7 cellular contexts compared by ENCODE assay signal in the genomic region with DNA sequence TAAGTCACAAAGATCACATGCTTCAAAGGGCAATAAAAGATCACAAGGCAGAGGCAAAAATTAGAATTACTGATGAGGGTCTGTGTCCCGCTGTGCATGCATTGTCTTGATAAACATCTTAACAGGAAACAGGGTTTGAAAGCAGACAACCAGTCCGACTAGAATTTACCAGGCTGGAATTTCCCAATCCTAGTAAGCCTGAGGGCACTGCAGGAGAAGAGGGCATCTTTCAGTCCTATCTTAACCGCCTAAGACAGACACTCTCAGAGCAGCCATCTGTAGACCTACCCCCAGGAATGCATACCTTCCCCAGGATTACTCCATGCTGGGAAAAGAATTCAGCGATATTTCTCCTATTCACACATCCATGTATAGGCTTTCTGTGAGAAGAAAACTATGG.
A peak's percentile ranks its signal among the peaks of the same experiment; 100 is the strongest.
DNase-seq lines count a peak whose midpoint lies in the region; ATAC-seq and TF ChIP-seq lines count a peak whose summit lies in the region.
"Not testable (repeated sequence)": the region's sequence is repeated elsewhere in the genome, so short reads cannot be mapped to it uniquely, and the experiment has no call there.

No MANE protein-coding gene starts in this region.

- peaks cover 39% of the 10 kb centered on the region for H3K4me1 Mint-ChIP-seq in WTC11

- peaks cover 22% of the 10 kb centered on the region for H3K9me3 Mint-ChIP-seq in WTC11

- H3K79me2 ChIP-seq in trophoblast cell (ENCODE audit: control insufficient read depth, insufficient read depth, low read length, poor library complexity): not testable (repeated sequence)

- not testable (repeated sequence) for H3K23ac ChIP-seq in trophoblast cell (ENCODE audit: low read length)

- H3K36me3 ChIP-seq in SK-N-MC (ENCODE audit: insufficient read depth, low read length); iPS DF 6.9 (ENCODE audit: control insufficient read depth, insufficient read depth, low read length); trophoblast cell (ENCODE audit: control insufficient read depth in 1 of 2, insufficient read depth in 2 of 2, low read length in 2 of 2): not testable (repeated sequence)

- not testable (repeated sequence) for H3K9ac ChIP-seq in SK-N-MC (ENCODE audit: insufficient read length); trophoblast cell (ENCODE audit: low read length)

- POLR2A ChIA-PET in WTC11 (lab: Charles Lee): not testable (repeated sequence)

- H2AK5ac ChIP-seq in trophoblast cell (ENCODE audit: low read length): not testable (repeated sequence)

- TF ChIP-seq CTCF in WTC11 (IDR thresholded peaks at IDR 0.05); foreskin keratinocyte (conservative IDR thresholded peaks at IDR 0.05): not testable (repeated sequence)

- not testable (repeated sequence) for H3K4ac ChIP-seq in trophoblast cell (ENCODE audit: low read depth, low read length)

- not testable (repeated sequence) for H3K18ac ChIP-seq in trophoblast cell (ENCODE audit: low read length)

- no CpG with 5 or more reads among the region's 4 CpGs for WGBS in iPS DF 6.9 (ENCODE audit: insufficient coverage, insufficient read length)
- no CpG with 5 or more reads among the region's 4 CpGs for WGBS in trophoblast cell (ENCODE audit: extremely low coverage, insufficient coverage, insufficient read length)

- not testable (repeated sequence) for H3K14ac ChIP-seq in trophoblast cell (ENCODE audit: low read length)

- H3K4me3 ChIP-seq in SK-N-MC: peak overlapping the region; percentile 10; the same call in 1 of the 2 replicates
- not testable (repeated sequence) for H3K4me3 ChIP-seq in iPS DF 6.9 (ENCODE audit: low read length); trophoblast cell (ENCODE audit: low read depth, low read length)

- not testable (repeated sequence) for H3K4me2 ChIP-seq in trophoblast cell (ENCODE audit: low read length)

- H3K4me3 Mint-ChIP-seq in WTC11: not testable (repeated sequence)

- not testable (repeated sequence) for H4K91ac ChIP-seq in trophoblast cell (ENCODE audit: low read depth, low read length)

- CTCF ChIA-PET in WTC11 (lab: Charles Lee): not testable (repeated sequence)

- H3K27ac Mint-ChIP-seq in WTC11: 0 out of 2 replicates have a peak overlapping the region, but pooled peaks have one; percentile 67

- H3K4me1 ChIP-seq in foreskin keratinocyte; iPS DF 6.9 (ENCODE audit: control insufficient read depth, insufficient read depth, low read length); trophoblast cell (ENCODE audit: control insufficient read depth in 1 of 2, insufficient read depth in 2 of 2, low read length in 2 of 2): not testable (repeated sequence)

- not testable (repeated sequence) for H3K27me3 ChIP-seq in foreskin keratinocyte; iPS DF 6.9 (ENCODE audit: control insufficient read depth, insufficient read depth, low read length); trophoblast cell (ENCODE audit: insufficient read depth, low read length)

- peaks cover 15% of the 10 kb centered on the region for H3K36me3 Mint-ChIP-seq in WTC11

- not testable (repeated sequence) for H3K27me3 Mint-ChIP-seq in WTC11 (ENCODE audit: low read depth)

- peak; percentile 63 for DNase-seq in ELF-1 (ENCODE audit: low read depth, low spot score)
- peak; percentile 1 for DNase-seq in NCI-H69 (lab: John Stamatoyannopoulos, UW)
- peak; percentile 81 for DNase-seq in SK-N-MC (ENCODE audit: low read depth, low spot score)
- peak; percentile 14 for DNase-seq in WTC11 (ENCODE audit: low spot score)
- peak; percentile 10 to 45 for DNase-seq in foreskin keratinocyte
- peak; percentile 20 for DNase-seq in iPS DF 6.9 (ENCODE audit: low read depth, low spot score)
- DNase-seq in trophoblast cell: peak; percentile 92 to 94

- not testable (repeated sequence) for H2BK12ac ChIP-seq in trophoblast cell (ENCODE audit: low read length)

- H3K27ac ChIP-seq in SK-N-MC: peak overlapping the region; percentile 46; the same call in 1 of the 2 replicates
- H3K27ac ChIP-seq in foreskin keratinocyte; iPS DF 6.9 (ENCODE audit: low read length): not testable (repeated sequence)
- peak overlapping the region; percentile 92 for H3K27ac ChIP-seq in trophoblast cell (ENCODE audit: low read depth, low read length)

- H3K79me1 ChIP-seq in trophoblast cell (ENCODE audit: low read length): not testable (repeated sequence)

- not testable (repeated sequence) for H2BK5ac ChIP-seq in trophoblast cell (ENCODE audit: low read depth, low read length, poor library complexity)

- ATAC-seq in WTC11 (peak; percentile 46; the same call in 1 of the 2 replicates), foreskin keratinocyte (peak; percentile 39)

- not testable (repeated sequence) for H4K12ac ChIP-seq in trophoblast cell (ENCODE audit: low read depth, low read length)

- not testable (repeated sequence) for H3K9me3 ChIP-seq in SK-N-MC (ENCODE audit: low read depth, low read length); iPS DF 6.9 (ENCODE audit: control insufficient read depth, insufficient read depth, low read length); trophoblast cell (ENCODE audit: insufficient read depth, low read depth, low read length)

- H2BK120ac ChIP-seq in trophoblast cell (ENCODE audit: insufficient read depth, low read length, poor library complexity): not testable (repeated sequence)

- H2AFZ ChIP-seq in trophoblast cell (ENCODE audit: insufficient read depth, low read length, poor library complexity): not testable (repeated sequence)

- H4K8ac ChIP-seq in trophoblast cell (ENCODE audit: low read depth, low read length): not testable (repeated sequence)

Comparison
In these comparisons a context has a peak if more than half of its experiments do, and no peak if none do; other contexts are left out.
1. DNase-seq: peak in every context shown above with its lines; median percentile 93 in trophoblast cell; 81 in SK-N-MC; 63 in ELF-1; 28 in foreskin keratinocyte; 20 in iPS DF 6.9; 14 in WTC11; 1 in NCI-H69.